In genomic region chr15:34122771-34123183, GRCh38 we compare ENCODE assay signal across 1 cellular context.
TF ChIP-seq lines count a peak whose summit lies in the region.

No MANE protein-coding gene starts in this region.

TF ChIP-seq in HepG2, 621 proteins besides CTCF, POLR2A, EP300 and RAD21:
- TF ChIP-seq ZNF546 (CRISPR knock-in tag; conservative IDR thresholded peaks at IDR 0.05) (no peak), MEF2D (CRISPR knock-in tag; IDR thresholded peaks at IDR 0.05) (no peak), ZNF136 (CRISPR knock-in tag; IDR thresholded peaks at IDR 0.05; ENCODE audit: low read depth) (no peak), ELK4 (CRISPR knock-in tag; IDR thresholded peaks at IDR 0.05; ENCODE audit: borderline replicate concordance) (no peak), ZNF615 (CRISPR knock-in tag; IDR thresholded peaks at IDR 0.05; ENCODE audit: borderline replicate concordance) (no peak), ZMYM4 (CRISPR knock-in tag; IDR thresholded peaks at IDR 0.05) (no peak), ZNF777 (CRISPR knock-in tag; IDR thresholded peaks at IDR 0.05) (no peak), DMTF1 (CRISPR knock-in tag; IDR thresholded peaks at IDR 0.05) (no peak), ZNF441 (CRISPR knock-in tag; IDR thresholded peaks at IDR 0.05; ENCODE audit: borderline replicate concordance) (no peak), KLF6 (CRISPR knock-in tag; IDR thresholded peaks at IDR 0.05) (no peak), ZNF792 (CRISPR knock-in tag; IDR thresholded peaks at IDR 0.05) (no peak), ZFP36L2 (CRISPR knock-in tag; IDR thresholded peaks at IDR 0.05) (no peak)
TF ChIP-seq in HepG2: peak in this region for 0.
